ENCODE assay signal across 9 cellular contexts in the genomic region with DNA sequence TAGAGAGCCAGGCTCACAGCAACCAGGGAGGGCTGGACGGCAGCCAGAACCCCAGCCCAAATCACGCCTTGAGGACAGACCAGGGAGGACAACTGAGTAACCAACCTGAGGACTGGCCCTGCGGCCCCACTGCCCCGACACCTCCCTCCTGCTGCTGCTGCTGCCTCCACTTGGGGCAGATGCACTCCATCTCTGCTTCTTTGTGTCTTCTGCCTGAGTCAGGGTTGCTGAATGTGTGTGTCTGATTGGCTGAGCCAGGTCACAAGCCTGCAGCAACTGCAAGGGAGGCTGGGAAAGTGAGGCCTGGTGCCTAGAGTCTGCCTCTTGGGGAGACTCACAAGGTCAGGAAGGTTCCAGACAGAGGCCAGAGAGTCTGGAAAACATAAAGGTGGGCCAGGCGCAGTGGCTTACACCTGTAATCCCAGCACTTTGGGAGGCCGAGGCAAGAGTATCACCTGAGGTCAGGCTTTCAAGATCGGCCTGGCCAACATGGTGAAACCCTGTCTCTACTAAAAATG.
DNase-seq lines count a peak whose midpoint lies in the region; ATAC-seq, FAIRE-seq and TF ChIP-seq lines count a peak whose summit lies in the region.
"Had no signal": no experiment of that assay in that cellular context is flagged by ENCODE, and none has a peak within 500 bp of the region (broad histone marks: within the 10 kb centered on the region; RNA-seq: fewer than 3 reads in every experiment).

No MANE protein-coding gene starts in this region.

- H3K36me3 ChIP-seq in PC-3 (ENCODE audit: low read depth, low read length) (no peaks in the 10 kb centered on the region), K562 (ENCODE audit: control insufficient read depth, insufficient read depth, low read length) (no peaks in the 10 kb centered on the region), spleen (no peaks in the 10 kb centered on the region), right atrium auricular region (no peaks in the 10 kb centered on the region)

- no TSS peak for BruUV-seq in PC-3 (replicated peaks; lab: Mats Ljungman, UMichigan)
- BruUV-seq in K562 (replicated peaks; lab: Mats Ljungman, UMichigan): no TSS peak

- H3K79me2 ChIP-seq in PC-3 (ENCODE audit: low read length) (no peaks in the 10 kb centered on the region), K562 (ENCODE audit: control insufficient read depth, insufficient read depth, low read length) (no peaks in the 10 kb centered on the region)

- TF ChIP-seq RAD21 in K562 (CRISPR knock-in tag; conservative IDR thresholded peaks at IDR 0.05 in 1 of 2, IDR thresholded peaks at IDR 0.05 in 1 of 2): peak; percentile 14 to 62; a peak in 2 of 4 replicates

- H3K9me2 ChIP-seq in PC-3 (replicated peaks; ENCODE audit: low read length): no peaks in the 10 kb centered on the region

- H3K4me2 ChIP-seq in PC-3 (ENCODE audit: low read length) (no peak overlapping the region), K562 (ENCODE audit: insufficient read depth, low read length) (no peak overlapping the region)

- H3K9me3 ChIP-seq in PC-3 (ENCODE audit: low read length) (no peaks in the 10 kb centered on the region), K562 (replicated peaks; ENCODE audit: control insufficient read depth, insufficient read depth, low read depth, low read length) (no peaks in the 10 kb centered on the region), spleen (no peaks in the 10 kb centered on the region), right atrium auricular region (no peaks in the 10 kb centered on the region)

- no peaks in the 10 kb centered on the region for H3F3A ChIP-seq in PC-3 (ENCODE audit: low read length, unreplicated experiment)

- no peaks in the 10 kb centered on the region for H3K27me3 ChIP-seq in PC-3 (ENCODE audit: low read length)
- H3K27me3 ChIP-seq in K562 (ENCODE audit: control insufficient read depth in 2 of 2, insufficient read depth in 2 of 2, low read length in 2 of 2): no peaks in the 10 kb centered on the region
- no peaks in the 10 kb centered on the region for H3K27me3 ChIP-seq in spleen (replicated peaks in 1 of 7)
- no peaks in the 10 kb centered on the region for H3K27me3 ChIP-seq in right atrium auricular region

- ATAC-seq in PC-3 (peak; percentile 37; the same call in 1 of the 2 replicates), K562 (peak; percentile 95), GM21528 (IDR thresholded peaks at IDR 0.05; ENCODE audit: low FRiP score, unreplicated experiment) (no peak)

- TF ChIP-seq CTCF in PC-3 (conservative IDR thresholded peaks at IDR 0.05; ENCODE audit: low read depth, low read length): peak; percentile 39
- peak; percentile 55 to 67 (median 60) for TF ChIP-seq CTCF in K562 (IDR thresholded peaks at IDR 0.05 in 2 of 3, conservative IDR thresholded peaks at IDR 0.05 in 1 of 3; ENCODE audit: insufficient read depth in 2 of 3, low read depth in 1 of 3, low read length in 3 of 3)
- peak in 2 of 11 experiments; percentile 7 to 12 for TF ChIP-seq CTCF in spleen (IDR thresholded peaks at IDR 0.05 in 8 of 11, conservative IDR thresholded peaks at IDR 0.05 in 3 of 11)
- no peak for TF ChIP-seq CTCF in right atrium auricular region (IDR thresholded peaks at IDR 0.05)

- intact Hi-C loops in PC-3 (cut with micrococcal nuclease): no loop called here
- intact Hi-C loops in K562 (cut with micrococcal nuclease): no loop called here
- intact Hi-C loops in spleen (cut with DNase I; ENCODE audit: low total_unique reads): no loop called here

- peak; percentile 73 for FAIRE-seq in K562 (lab: Jason Lieb, UNC)
- FAIRE-seq: astrocyte had no signal

- WGBS in K562 (ENCODE audit: insufficient coverage, low coverage, missing lambda C conversion rate): 66% methylated on average over 7 of the region's 7 CpGs
- 85 to 96% (median 93%) methylated on average over 7 of the region's 7 CpGs for WGBS in spleen, 5 donors

- in situ Hi-C loops in K562 (cut with MboI): loop anchor here (25.0 kb wide), 1 partner anchor 306 kb away; no protein-coding TSS in a partner anchor

- H2AFZ ChIP-seq in PC-3 (ENCODE audit: low read length) (no peak overlapping the region), K562 (ENCODE audit: low read depth, low read length) (peak overlapping the region; percentile 5; the same call in 1 of the 2 replicates)

- CTCF ChIA-PET in PC-3 (lab: Charles Lee) (no interaction called here), K562 (lab: Yijun Ruan, JAX; ENCODE audit: low intra/inter-chr PET ratio) (no interaction called here)

- H3K4me1 ChIP-seq in PC-3 (ENCODE audit: insufficient read depth, low read length) (no peaks in the 10 kb centered on the region), K562 (replicated peaks in 1 of 2; ENCODE audit: control insufficient read depth in 2 of 2, insufficient read depth in 2 of 2, low read length in 2 of 2) (peaks cover 0 to 5% of the 10 kb centered on the region in 2 experiments; a peak in 3 of 5 replicates), spleen (peaks cover 11 to 82% (median 37%) of the 10 kb centered on the region in 6 donors), right atrium auricular region (peaks cover 0 to 19% of the 10 kb centered on the region in 2 donors)

- H3K9ac ChIP-seq in PC-3 (ENCODE audit: low read length) (no peak overlapping the region), K562 (ENCODE audit: insufficient read depth in 1 of 2, low read depth in 2 of 2, low read length in 2 of 2) (peak overlapping the region in 1 of 2 experiments; percentile 70; a peak in 2 of 4 replicates)

- H3K27ac ChIP-seq in PC-3 (ENCODE audit: low read length) (no peak overlapping the region), K562 (ENCODE audit: extremely low read depth, low read depth, low read length) (no peak overlapping the region; the same call in 2 of the 3 replicates), spleen (peak overlapping the region in 3 of 8 donors; percentile 49 to 99 (median 99)), right atrium auricular region (no peak overlapping the region)

- DNase-seq in NK-92 treated with Interleukin-12 subunit alpha and Interleukin-12 subunit beta, amount 100 ng/mL, for 24 hours (lab: John Stamatoyannopoulos, UW): peak; percentile 68
- DNase-seq in NK-92 (lab: John Stamatoyannopoulos, UW; ENCODE audit: unreplicated experiment) (no peak), PC-3 (no peak), K562 (ENCODE audit: extremely low read depth in 1 of 4, low spot score in 3 of 4) (peak; percentile 53 to 71 (median 65)), spleen (peak; percentile 75), right atrium auricular region (ENCODE audit: low spot score) (no peak), mucosa of gallbladder (ENCODE audit: low spot score) (no peak)

- no peak overlapping the region for H3K4me3 ChIP-seq in PC-3 (ENCODE audit: low read length)
- H3K4me3 ChIP-seq in K562: no peak overlapping the region
- peak overlapping the region in 1 of 8 donors; percentile 42 for H3K4me3 ChIP-seq in spleen
- H3K4me3 ChIP-seq in right atrium auricular region: no peak overlapping the region

- TF ChIP-seq POLR2A in K562 (conservative IDR thresholded peaks at IDR 0.05) (no peak), spleen (IDR thresholded peaks at IDR 0.05) (no peak)

- POLR2A ChIA-PET in PC-3 (lab: Charles Lee; ENCODE audit: unreplicated experiment): no interaction called here
- POLR2A ChIA-PET in K562 (lab: Yijun Ruan, JAX): interaction anchor here (0.9 kb wide), 2 partner anchors 18 to 33 kb away, joined by 3 read pairs; no protein-coding TSS in a partner anchor

- H4K20me1 ChIP-seq in PC-3 (ENCODE audit: low read length) (no peaks in the 10 kb centered on the region), K562 (replicated peaks; ENCODE audit: control insufficient read depth, insufficient read depth, low read length) (no peaks in the 10 kb centered on the region)

- TF ChIP-seq EP300 in K562 (IDR thresholded peaks at IDR 0.05; ENCODE audit: low read length): no peak

- no peaks in the 10 kb centered on the region for H3K9me1 ChIP-seq in K562 (ENCODE audit: control insufficient read depth, insufficient read depth, low read length)

TF ChIP-seq in K562, 482 proteins besides CTCF, POLR2A, EP300 and RAD21 (continues in another document):
- no peak for TF ChIP-seq PRPF4 (IDR thresholded peaks at IDR 0.05; ENCODE audit: insufficient read depth, low read depth, low read length, poor library complexity, severe bottlenecking)
- no peak for TF ChIP-seq BACH1 (tag; IDR thresholded peaks at IDR 0.05)
- TF ChIP-seq, protein P1, sequence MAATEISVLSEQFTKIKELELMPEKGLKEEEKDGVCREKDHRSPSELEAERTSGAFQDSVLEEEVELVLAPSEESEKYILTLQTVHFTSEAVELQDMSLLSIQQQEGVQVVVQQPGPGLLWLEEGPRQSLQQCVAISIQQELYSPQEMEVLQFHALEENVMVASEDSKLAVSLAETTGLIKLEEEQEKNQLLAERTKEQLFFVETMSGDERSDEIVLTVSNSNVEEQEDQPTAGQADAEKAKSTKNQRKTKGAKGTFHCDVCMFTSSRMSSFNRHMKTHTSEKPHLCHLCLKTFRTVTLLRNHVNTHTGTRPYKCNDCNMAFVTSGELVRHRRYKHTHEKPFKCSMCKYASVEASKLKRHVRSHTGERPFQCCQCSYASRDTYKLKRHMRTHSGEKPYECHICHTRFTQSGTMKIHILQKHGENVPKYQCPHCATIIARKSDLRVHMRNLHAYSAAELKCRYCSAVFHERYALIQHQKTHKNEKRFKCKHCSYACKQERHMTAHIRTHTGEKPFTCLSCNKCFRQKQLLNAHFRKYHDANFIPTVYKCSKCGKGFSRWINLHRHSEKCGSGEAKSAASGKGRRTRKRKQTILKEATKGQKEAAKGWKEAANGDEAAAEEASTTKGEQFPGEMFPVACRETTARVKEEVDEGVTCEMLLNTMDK (IDR thresholded peaks at IDR 0.05; ENCODE audit: borderline replicate concordance, insufficient read depth, low read depth, low read length, poor library complexity, severe bottlenecking): no peak
- no peak for TF ChIP-seq NONO (IDR thresholded peaks at IDR 0.05; ENCODE audit: low read depth in 2 of 2, low read length in 1 of 2)
- TF ChIP-seq BRF1 (IDR thresholded peaks at IDR 0.05; ENCODE audit: borderline replicate concordance, extremely low read depth, insufficient read length): no peak
- no peak for TF ChIP-seq ETV6 (IDR thresholded peaks at IDR 0.05; ENCODE audit: borderline replicate concordance in 1 of 2, low read depth in 2 of 2, low read length in 1 of 2)
- TF ChIP-seq ETV6 (CRISPR knock-in tag; IDR thresholded peaks at IDR 0.05; ENCODE audit: borderline replicate concordance): no peak
- no peak for TF ChIP-seq CBX5 (IDR thresholded peaks at IDR 0.05; ENCODE audit: borderline replicate concordance, low read depth)
- TF ChIP-seq ZNF354B (CRISPR knock-in tag; IDR thresholded peaks at IDR 0.05): no peak
- no peak for TF ChIP-seq GATAD2A (IDR thresholded peaks at IDR 0.05)
- peak; percentile 36; the same call in 1 of the 2 replicates for TF ChIP-seq CTBP1 (IDR thresholded peaks at IDR 0.05; ENCODE audit: borderline replicate concordance)
- TF ChIP-seq DIDO1 (tag; IDR thresholded peaks at IDR 0.05; ENCODE audit: low read depth): no peak
- no peak for TF ChIP-seq HDAC8 (tag; IDR thresholded peaks at IDR 0.05)
- peak in 1 of 2 experiments; percentile 75; a peak in 2 of 4 replicates for TF ChIP-seq ARNT (IDR thresholded peaks at IDR 0.05)
- TF ChIP-seq KDM5B (IDR thresholded peaks at IDR 0.05; ENCODE audit: insufficient replicate concordance, low read depth, low read length): no peak

Comparison
In these comparisons a context has a peak if more than half of its experiments do, and no peak if none do; other contexts are left out.
1. DNase-seq: peak in NK-92 treated with Interleukin-12 subunit alpha and Interleukin-12 subunit beta, amount 100 ng/mL, for 24 hours (single experiment), K562 (4 of 4) and spleen (single experiment); none in NK-92 (single experiment), PC-3 (single experiment), right atrium auricular region (single experiment) and mucosa of gallbladder (single experiment).
2. CTCF ChIP-seq: peak in PC-3 (single experiment) and K562 (3 of 3); none in right atrium auricular region (0 of 2).